Comparison of ENCODE assay signal across 8 cellular contexts in genomic region chr12:133129368-133130037, GRCh38. TPM values are rescaled to one million over a fixed set of nuclear protein-coding genes. Genes with fewer than 3 reads are reported as not detected.
A peak's percentile ranks its signal among the peaks of the same experiment; 100 is the strongest.
DNase-seq lines count a peak whose midpoint lies in the region; ATAC-seq and TF ChIP-seq lines count a peak whose summit lies in the region.

No MANE protein-coding gene starts in this region.

- peaks cover 15% of the 10 kb centered on the region for H3K36me3 ChIP-seq in suprapubic skin

- no peaks in the 10 kb centered on the region for H3K27me3 ChIP-seq in suprapubic skin

- DNase-seq in NCI-H510A treated with DMSO at 0.1 percent for 48 hours (lab: John Stamatoyannopoulos, UW) (peak; percentile 56), NCI-H510A (lab: John Stamatoyannopoulos, UW) (no peak), NCI-H146 (lab: John Stamatoyannopoulos, UW) (peak; percentile 57), left lobe of liver (ENCODE audit: low spot score) (no peak), suprapubic skin (ENCODE audit: low spot score in 2 of 2) (no peak), 8988T (no peak), GDM1 (lab: John Stamatoyannopoulos, UW) (no peak)

- H3K4me1 ChIP-seq in suprapubic skin = peaks cover 15% of the 10 kb centered on the region

- TF ChIP-seq CTCF in brain (conservative IDR thresholded peaks at IDR 0.05) = no peak
- TF ChIP-seq CTCF in suprapubic skin (IDR thresholded peaks at IDR 0.05) = no peak

- ATAC-seq in left lobe of liver = peak; percentile 34

- H3K27me3 Mint-ChIP-seq in brain = peaks cover 7% of the 10 kb centered on the region

- H3K4me1 Mint-ChIP-seq in brain = peaks cover 45% of the 10 kb centered on the region

- H3K27ac Mint-ChIP-seq in brain = peak overlapping the region; percentile 97 to 99 (median 99)

- H3K4me3 Mint-ChIP-seq in brain = peak overlapping the region; percentile 96 to 100 (median 98)

- no peak for TF ChIP-seq POLR2A in suprapubic skin (IDR thresholded peaks at IDR 0.05)

- peak overlapping the region; percentile 79 for H3K4me3 ChIP-seq in suprapubic skin

- no peak for TF ChIP-seq EP300 in suprapubic skin (IDR thresholded peaks at IDR 0.05)

- peaks cover 74 to 96% (median 86%) of the 10 kb centered on the region in 5 experiments for H3K9me3 Mint-ChIP-seq in brain

- H3K9me3 ChIP-seq in suprapubic skin = peaks cover 25% of the 10 kb centered on the region

- H3K36me3 Mint-ChIP-seq in brain = peaks cover 99% of the 10 kb centered on the region

- WGBS in suprapubic skin = 27% methylated on average over 16 of the region's 26 CpGs

- H3K27ac ChIP-seq in suprapubic skin = peak overlapping the region; percentile 92

RNA-seq across cellular contexts. Expression of gene ZNF891, which starts 0.6 kb away (rescaled TPM):
- 0.36 TPM for polyA plus RNA-seq in brain (ENCODE audit: insufficient read depth, low read depth, low replicate concordance)
- total RNA-seq in left lobe of liver (0.78 TPM), suprapubic skin (1 to 10 TPM; 1.4 to 4.6 (median 3.2) TPM)

RNA-seq across cellular contexts. Expression of gene ZNF10, which starts 0.9 kb away (rescaled TPM):
- 3.6 TPM for polyA plus RNA-seq in brain (ENCODE audit: insufficient read depth, low read depth, low replicate concordance)
- total RNA-seq in left lobe of liver = 4.8 TPM
- total RNA-seq in suprapubic skin = 10 to 100 TPM in 1 of 4 donors, 1 to 10 TPM in 3; 5.2 to 11.6 (median 9.1) TPM

RNA-seq across cellular contexts. Expression of gene ZNF140, which starts 48.8 kb away (rescaled TPM):
- polyA plus RNA-seq in brain (ENCODE audit: insufficient read depth, low read depth, low replicate concordance) = 10.1 TPM
- total RNA-seq in left lobe of liver (5.7 TPM), suprapubic skin (10 to 100 TPM in 3 of 4 donors, 1 to 10 TPM in 1; 7.4 to 17.9 (median 12.2) TPM)

RNA-seq across cellular contexts. Expression of gene ZNF268, which starts 51.8 kb away (rescaled TPM):
- 3.1 TPM for polyA plus RNA-seq in brain (ENCODE audit: insufficient read depth, low read depth, low replicate concordance)
- total RNA-seq in left lobe of liver = 8.3 TPM
- 10 to 100 TPM in 3 of 4 donors, 1 to 10 TPM in 1; 8.8 to 11.1 (median 11.0) TPM for total RNA-seq in suprapubic skin

Comparison
In these comparisons a context has a peak if more than half of its experiments do, and no peak if none do; other contexts are left out.
1. DNase-seq: peak in NCI-H510A treated with DMSO at 0.1 percent for 48 hours (single experiment) and NCI-H146 (single experiment); none in NCI-H510A (single experiment), left lobe of liver (single experiment), suprapubic skin (0 of 2), 8988T (single experiment) and GDM1 (single experiment).